2 cellular contexts compared by ENCODE assay signal in the genomic region with DNA sequence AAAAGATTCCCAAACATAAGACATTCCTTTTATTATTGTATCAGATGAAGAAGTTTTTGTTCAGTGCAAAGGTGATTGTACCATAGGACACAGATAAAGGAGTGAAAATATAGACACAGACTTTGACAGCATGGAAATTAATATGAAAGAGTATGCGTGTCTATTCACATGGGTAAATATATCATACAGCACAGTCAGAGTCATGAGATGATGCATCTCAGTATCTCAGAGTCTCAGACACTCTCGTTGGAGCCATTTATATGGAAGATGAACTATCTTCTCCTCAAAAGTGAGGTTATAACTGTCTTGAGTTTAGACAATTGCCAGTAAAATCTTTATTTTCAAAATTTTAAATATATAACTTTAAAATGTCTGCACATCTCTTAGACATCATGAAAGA.
TF ChIP-seq lines count a peak whose summit lies in the region.

No MANE protein-coding gene starts in this region.

TF ChIP-seq in SK-N-SH, 30 proteins besides CTCF, POLR2A, EP300 and RAD21 (continued from another document):
- TF ChIP-seq, protein P1, sequence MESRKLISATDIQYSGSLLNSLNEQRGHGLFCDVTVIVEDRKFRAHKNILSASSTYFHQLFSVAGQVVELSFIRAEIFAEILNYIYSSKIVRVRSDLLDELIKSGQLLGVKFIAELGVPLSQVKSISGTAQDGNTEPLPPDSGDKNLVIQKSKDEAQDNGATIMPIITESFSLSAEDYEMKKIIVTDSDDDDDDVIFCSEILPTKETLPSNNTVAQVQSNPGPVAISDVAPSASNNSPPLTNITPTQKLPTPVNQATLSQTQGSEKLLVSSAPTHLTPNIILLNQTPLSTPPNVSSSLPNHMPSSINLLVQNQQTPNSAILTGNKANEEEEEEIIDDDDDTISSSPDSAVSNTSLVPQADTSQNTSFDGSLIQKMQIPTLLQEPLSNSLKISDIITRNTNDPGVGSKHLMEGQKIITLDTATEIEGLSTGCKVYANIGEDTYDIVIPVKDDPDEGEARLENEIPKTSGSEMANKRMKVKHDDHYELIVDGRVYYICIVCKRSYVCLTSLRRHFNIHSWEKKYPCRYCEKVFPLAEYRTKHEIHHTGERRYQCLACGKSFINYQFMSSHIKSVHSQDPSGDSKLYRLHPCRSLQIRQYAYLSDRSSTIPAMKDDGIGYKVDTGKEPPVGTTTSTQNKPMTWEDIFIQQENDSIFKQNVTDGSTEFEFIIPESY (IDR thresholded peaks at IDR 0.05; ENCODE audit: borderline replicate concordance, low read depth) = no peak
- TF ChIP-seq SMC3 (IDR thresholded peaks at IDR 0.05; ENCODE audit: low read depth, low read length) (no peak), ELF1 (IDR thresholded peaks at IDR 0.05) (no peak), TCF12 (IDR thresholded peaks at IDR 0.05) (no peak), YY1 (IDR thresholded peaks at IDR 0.05; ENCODE audit: low read depth) (no peak), RXRA (IDR thresholded peaks at IDR 0.05; ENCODE audit: borderline replicate concordance, low read depth) (no peak), MXI1 (IDR thresholded peaks at IDR 0.05; ENCODE audit: low read depth, low read length) (no peak), NRF1 (IDR thresholded peaks at IDR 0.05; ENCODE audit: low read depth, low read length) (no peak), RFX5 (IDR thresholded peaks at IDR 0.05; ENCODE audit: low read length) (no peak)
- TF ChIP-seq, protein P2, sequence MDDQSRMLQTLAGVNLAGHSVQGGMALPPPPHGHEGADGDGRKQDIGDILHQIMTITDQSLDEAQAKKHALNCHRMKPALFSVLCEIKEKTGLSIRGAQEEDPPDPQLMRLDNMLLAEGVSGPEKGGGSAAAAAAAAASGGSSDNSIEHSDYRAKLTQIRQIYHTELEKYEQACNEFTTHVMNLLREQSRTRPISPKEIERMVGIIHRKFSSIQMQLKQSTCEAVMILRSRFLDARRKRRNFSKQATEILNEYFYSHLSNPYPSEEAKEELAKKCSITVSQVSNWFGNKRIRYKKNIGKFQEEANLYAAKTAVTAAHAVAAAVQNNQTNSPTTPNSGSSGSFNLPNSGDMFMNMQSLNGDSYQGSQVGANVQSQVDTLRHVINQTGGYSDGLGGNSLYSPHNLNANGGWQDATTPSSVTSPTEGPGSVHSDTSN (IDR thresholded peaks at IDR 0.05) = no peak
TF ChIP-seq in SK-N-SH: peak in this region for 0.

TF ChIP-seq in GM12878, 131 proteins besides CTCF, POLR2A, EP300 and RAD21 (continued from another document):
- TF ChIP-seq, protein P3, sequence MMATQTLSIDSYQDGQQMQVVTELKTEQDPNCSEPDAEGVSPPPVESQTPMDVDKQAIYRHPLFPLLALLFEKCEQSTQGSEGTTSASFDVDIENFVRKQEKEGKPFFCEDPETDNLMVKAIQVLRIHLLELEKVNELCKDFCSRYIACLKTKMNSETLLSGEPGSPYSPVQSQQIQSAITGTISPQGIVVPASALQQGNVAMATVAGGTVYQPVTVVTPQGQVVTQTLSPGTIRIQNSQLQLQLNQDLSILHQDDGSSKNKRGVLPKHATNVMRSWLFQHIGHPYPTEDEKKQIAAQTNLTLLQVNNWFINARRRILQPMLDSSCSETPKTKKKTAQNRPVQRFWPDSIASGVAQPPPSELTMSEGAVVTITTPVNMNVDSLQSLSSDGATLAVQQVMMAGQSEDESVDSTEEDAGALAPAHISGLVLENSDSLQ (IDR thresholded peaks at IDR 0.05) = no peak
- TF ChIP-seq, protein P4, sequence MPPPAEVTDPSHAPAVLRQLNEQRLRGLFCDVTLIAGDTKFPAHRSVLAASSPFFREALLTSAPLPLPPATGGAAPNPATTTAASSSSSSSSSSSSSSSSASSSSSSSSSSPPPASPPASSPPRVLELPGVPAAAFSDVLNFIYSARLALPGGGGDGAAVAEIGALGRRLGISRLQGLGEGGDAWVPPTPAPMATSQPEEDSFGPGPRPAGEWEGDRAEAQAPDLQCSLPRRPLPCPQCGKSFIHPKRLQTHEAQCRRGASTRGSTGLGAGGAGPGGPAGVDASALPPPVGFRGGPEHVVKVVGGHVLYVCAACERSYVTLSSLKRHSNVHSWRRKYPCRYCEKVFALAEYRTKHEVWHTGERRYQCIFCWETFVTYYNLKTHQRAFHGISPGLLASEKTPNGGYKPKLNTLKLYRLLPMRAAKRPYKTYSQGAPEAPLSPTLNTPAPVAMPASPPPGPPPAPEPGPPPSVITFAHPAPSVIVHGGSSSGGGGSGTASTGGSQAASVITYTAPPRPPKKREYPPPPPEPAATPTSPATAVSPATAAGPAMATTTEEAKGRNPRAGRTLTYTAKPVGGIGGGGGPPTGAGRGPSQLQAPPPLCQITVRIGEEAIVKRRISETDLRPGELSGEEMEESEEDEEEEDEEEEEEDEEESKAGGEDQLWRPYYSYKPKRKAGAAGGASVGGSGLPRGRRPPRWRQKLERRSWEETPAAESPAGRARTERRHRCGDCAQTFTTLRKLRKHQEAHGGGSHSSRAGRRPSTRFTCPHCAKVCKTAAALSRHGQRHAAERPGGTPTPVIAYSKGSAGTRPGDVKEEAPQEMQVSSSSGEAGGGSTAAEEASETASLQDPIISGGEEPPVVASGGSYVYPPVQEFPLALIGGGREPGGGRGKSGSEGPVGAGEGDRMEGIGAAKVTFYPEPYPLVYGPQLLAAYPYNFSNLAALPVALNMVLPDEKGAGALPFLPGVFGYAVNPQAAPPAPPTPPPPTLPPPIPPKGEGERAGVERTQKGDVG (CRISPR knock-in tag; IDR thresholded peaks at IDR 0.05) = no peak
